In genomic region chr2:70698847-70699246, GRCh38 we compare ENCODE assay signal across 2 cellular contexts.
TF ChIP-seq lines count a peak whose summit lies in the region.

No MANE protein-coding gene starts in this region.

TF ChIP-seq in SK-N-SH, 30 proteins besides CTCF, POLR2A, EP300 and RAD21:
- TF ChIP-seq SMC3 (IDR thresholded peaks at IDR 0.05; ENCODE audit: low read depth, low read length): no peak
- TF ChIP-seq POLR2AphosphoS5 (IDR thresholded peaks at IDR 0.05; ENCODE audit: low read depth, low read length): no peak
- TF ChIP-seq YY1 (IDR thresholded peaks at IDR 0.05; ENCODE audit: low read depth): no peak
- no peak for TF ChIP-seq FOSL2 (IDR thresholded peaks at IDR 0.05; ENCODE audit: borderline replicate concordance, low read depth)
- no peak for TF ChIP-seq IRF3 (IDR thresholded peaks at IDR 0.05; ENCODE audit: low read depth, low read length)
- TF ChIP-seq USF1 (IDR thresholded peaks at IDR 0.05; ENCODE audit: borderline replicate concordance, low read depth): no peak
TF ChIP-seq in SK-N-SH: peak in this region for 0.

TF ChIP-seq in SK-N-SH treated with all-trans-retinoic acid at 6 μM for 48 hours, 23 proteins besides CTCF, POLR2A, EP300 and RAD21:
- no peak for TF ChIP-seq OSR1 (CRISPR knock-in tag; IDR thresholded peaks at IDR 0.05)
- no peak for TF ChIP-seq TCF4 (CRISPR knock-in tag; IDR thresholded peaks at IDR 0.05; ENCODE audit: borderline replicate concordance)
- TF ChIP-seq RARB (CRISPR knock-in tag; IDR thresholded peaks at IDR 0.05): no peak
- no peak for TF ChIP-seq CSRNP3 (CRISPR knock-in tag; IDR thresholded peaks at IDR 0.05)
- TF ChIP-seq SNAI2 (CRISPR knock-in tag; IDR thresholded peaks at IDR 0.05): no peak
